Comparison of ENCODE assay signal across 28 cellular contexts in genomic region chrX:16748425-16748824, GRCh38.
"Had no signal": no experiment of that assay in that cellular context is flagged by ENCODE, and none has a peak within 500 bp of the region (broad histone marks: within the 10 kb centered on the region; RNA-seq: fewer than 3 reads in every experiment).

No MANE protein-coding gene starts in this region.

- H3K27me3 ChIP-seq: colonic mucosa, esophagus muscularis mucosa, esophagus squamous epithelium, foreskin keratinocyte, gastrocnemius medialis, gastroesophageal sphincter, heart left ventricle, heart right ventricle had no signal

- H3K27ac ChIP-seq: colonic mucosa, coronary artery, dorsolateral prefrontal cortex, epithelial cell of prostate, esophagus muscularis mucosa, esophagus squamous epithelium, foreskin keratinocyte, gastrocnemius medialis, gastroesophageal sphincter, heart left ventricle, heart right ventricle had no signal

- FAIRE-seq: colon, endometrium, endothelial cell of umbilical vein, frontal cortex had no signal

- H3K27me3 Mint-ChIP-seq: dendritic cell treated with granulocyte-macrophage colony-stimulating factor and Interleukin-4, amounts not matched to agents 40 ng/mL and 50 ng/mL, for 4 days; effector memory CD8-positive, alpha-beta T cell had no signal

- H3K27ac Mint-ChIP-seq: dendritic cell treated with granulocyte-macrophage colony-stimulating factor and Interleukin-4, amounts not matched to agents 40 ng/mL and 50 ng/mL, for 4 days had no signal

- H3K9me3 Mint-ChIP-seq: dendritic cell treated with granulocyte-macrophage colony-stimulating factor and Interleukin-4, amounts not matched to agents 40 ng/mL and 50 ng/mL, for 4 days; effector memory CD8-positive, alpha-beta T cell had no signal

- H3K4me3 ChIP-seq: colonic mucosa, coronary artery, dorsolateral prefrontal cortex, esophagus muscularis mucosa, esophagus squamous epithelium, gastrocnemius medialis, gastroesophageal sphincter, heart left ventricle, heart right ventricle had no signal

- DNase-seq: colonic mucosa; cortex of kidney; dermis blood vessel endothelial cell; dorsolateral prefrontal cortex; effector CD4-positive, alpha-beta T cell; effector CD8-positive, alpha-beta T cell; effector memory CD4-positive, alpha-beta T cell; effector memory CD8-positive, alpha-beta T cell; erythroblast; esophagus squamous epithelium; foreskin fibroblast; foreskin keratinocyte; foreskin melanocyte; gastrocnemius medialis; glutamatergic neuron; head of caudate nucleus; heart left ventricle; heart right ventricle had no signal

- H3K4me1 ChIP-seq: colonic mucosa, esophagus muscularis mucosa, esophagus squamous epithelium, gastrocnemius medialis, gastroesophageal sphincter, heart left ventricle, heart right ventricle had no signal

- H3K9me3 ChIP-seq: colonic mucosa, esophagus muscularis mucosa, esophagus squamous epithelium, gastrocnemius medialis, gastroesophageal sphincter, heart left ventricle, heart right ventricle had no signal

- H3K4me3 Mint-ChIP-seq: dendritic cell treated with granulocyte-macrophage colony-stimulating factor and Interleukin-4, amounts not matched to agents 40 ng/mL and 50 ng/mL, for 4 days; effector memory CD8-positive, alpha-beta T cell had no signal

- ATAC-seq: effector memory CD8-positive, alpha-beta T cell; esophagus mucosa; foreskin keratinocyte; gastrocnemius medialis; gastroesophageal sphincter; heart left ventricle; heart right ventricle had no signal
